ENCODE assay signal across 8 cellular contexts in the genomic region with DNA sequence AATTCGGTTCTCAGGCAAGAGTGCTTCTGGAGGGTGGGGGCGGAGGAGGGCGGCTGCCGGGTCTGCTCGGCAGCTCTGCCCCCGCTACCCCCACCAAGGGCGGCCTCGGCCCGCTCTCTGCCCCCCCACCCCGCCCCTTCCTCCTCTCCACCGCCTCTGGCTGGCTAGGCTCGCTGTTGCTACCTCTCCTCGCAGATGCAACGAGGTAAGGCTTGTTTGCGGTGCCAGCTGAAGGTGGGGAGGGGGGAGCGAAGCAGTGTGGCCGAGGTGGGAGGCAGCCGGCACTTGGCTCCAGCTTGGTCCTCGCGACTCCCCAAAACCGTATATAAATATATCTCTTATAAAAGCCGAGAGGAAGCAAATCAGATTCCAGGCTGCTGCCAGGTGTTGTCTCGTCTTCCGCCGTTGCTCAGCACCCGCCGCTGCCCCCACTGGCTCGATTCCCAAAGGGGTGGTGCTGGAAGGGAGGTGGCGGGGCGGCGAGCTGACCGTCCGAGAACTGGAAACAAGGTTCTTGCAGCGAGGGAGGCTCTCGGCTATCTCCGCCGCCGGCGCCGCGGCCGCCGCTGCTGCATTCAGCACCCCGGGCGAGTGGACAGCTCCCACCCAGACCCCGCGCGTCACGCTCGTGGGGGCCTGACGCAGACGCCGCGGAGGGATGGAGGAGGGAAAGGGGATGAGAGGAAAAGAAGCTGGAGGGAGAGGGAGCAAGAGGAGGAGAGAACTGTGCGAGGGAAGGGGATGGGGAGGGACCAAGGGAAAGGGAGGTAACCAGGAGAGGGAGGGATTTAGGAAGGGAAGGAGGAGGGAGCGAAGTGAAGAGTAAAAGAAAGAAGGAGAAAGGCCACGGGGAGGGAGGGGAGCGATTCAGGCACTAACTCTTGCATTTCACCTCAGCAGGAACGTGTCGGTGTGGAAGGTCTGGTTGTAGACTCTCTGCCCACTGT. TPM values are rescaled to one million over a fixed set of nuclear protein-coding genes. Genes with fewer than 3 reads are reported as not detected.
A peak's percentile ranks its signal among the peaks of the same experiment; 100 is the strongest.
DNase-seq lines count a peak whose midpoint lies in the region; ATAC-seq and TF ChIP-seq lines count a peak whose summit lies in the region.

Gene MARCHF4, minus strand, starts transcription at position 728 of the 947 bp plus-strand sequence. CDS start 2,223 bp downstream, outside the sequence.

- H3K4me3 ChIP-seq in left lung (no peak within 1 kb of the TSS), OCI-LY7 (ENCODE audit: low read depth, low read length, poor library complexity, severe bottlenecking) (no peak within 1 kb of the TSS)

- H3K36me3 ChIP-seq in left lung (no peaks in the 10 kb centered on the region), OCI-LY7 (ENCODE audit: insufficient read depth, low read length) (no peaks in the 10 kb centered on the region)

- no TSS peak for BruUV-seq in OCI-LY7 (replicated peaks; lab: Mats Ljungman, UMichigan)

- H3K9me3 ChIP-seq in left lung: no peaks in the 10 kb centered on the region
- no peaks in the 10 kb centered on the region for H3K9me3 ChIP-seq in OCI-LY7 (ENCODE audit: low read length)

- H3K27me3 Mint-ChIP-seq in activated CD8-positive, alpha-beta T cell treated with anti-CD3 and anti-CD28 coated beads, Interleukin-2, amount 10 ng/mL, durations not matched to agents 7 days and 5 days (ENCODE audit: low read depth): peaks cover 55% of the 10 kb centered on the region

- no peaks in the 10 kb centered on the region for H3K9me2 ChIP-seq in OCI-LY7 (ENCODE audit: insufficient read depth, low read length)

- peaks cover 11 to 14% of the 10 kb centered on the region in 2 donors for H3K4me1 ChIP-seq in left lung
- H3K4me1 ChIP-seq in OCI-LY7 (ENCODE audit: insufficient read depth, low read length, poor library complexity, severe bottlenecking): no peaks in the 10 kb centered on the region

- no peak within 1 kb of the TSS for H2AFZ ChIP-seq in OCI-LY7 (ENCODE audit: low read length)

- peaks cover 14% of the 10 kb centered on the region for H3K4me1 Mint-ChIP-seq in activated CD8-positive, alpha-beta T cell treated with anti-CD3 and anti-CD28 coated beads, Interleukin-2, amount 10 ng/mL, durations not matched to agents 7 days and 5 days (ENCODE audit: low read depth)

- no peak within 1 kb of the TSS for H3K27ac Mint-ChIP-seq in activated CD8-positive, alpha-beta T cell treated with anti-CD3 and anti-CD28 coated beads, Interleukin-2, amount 10 ng/mL, durations not matched to agents 7 days and 5 days

- peaks cover 44 to 86% of the 10 kb centered on the region in 2 donors for H3K27me3 ChIP-seq in left lung

- CTCF ChIA-PET in activated CD8-positive, alpha-beta T cell treated with anti-CD3 and anti-CD28 coated beads, Interleukin-2, amount 10 ng/mL, durations not matched to agents 7 days and 5 days (lab: Charles Lee): no interaction called here
- CTCF ChIA-PET in OCI-LY7 (lab: Charles Lee; ENCODE audit: unreplicated experiment): no interaction called here

- no peak within 1 kb of the TSS for H3K4me2 ChIP-seq in OCI-LY7 (ENCODE audit: low read length)

- no peaks in the 10 kb centered on the region for H3K79me2 ChIP-seq in OCI-LY7 (ENCODE audit: insufficient read depth, low read depth, low read length)

- intact Hi-C loops in left lung (cut with DNase I): no loop called here
- intact Hi-C loops in OCI-LY7 (cut with micrococcal nuclease; ENCODE audit: unreplicated experiment): no loop called here

- POLR2A ChIA-PET in activated CD8-positive, alpha-beta T cell treated with anti-CD3 and anti-CD28 coated beads, Interleukin-2, amount 10 ng/mL, durations not matched to agents 7 days and 5 days (lab: Charles Lee): no interaction called here
- POLR2A ChIA-PET in OCI-LY7 (lab: Charles Lee): no interaction called here

- DNase-seq in GM19240 (ENCODE audit: insufficient read length, low spot score): peak; percentile 30
- DNase-seq in NCI-H2227 (lab: John Stamatoyannopoulos, UW; ENCODE audit: unreplicated experiment): peak; percentile 86
- DNase-seq in activated CD8-positive, alpha-beta T cell treated with anti-CD3 and anti-CD28 coated beads, Interleukin-2, amount 10 ng/mL, durations not matched to agents 7 days and 5 days: peak; percentile 74
- DNase-seq in ecto neural progenitor cell (ENCODE audit: low spot score): peak; percentile 92
- DNase-seq in left lung: peak; percentile 54 to 87
- DNase-seq in stimulated activated CD4-positive, alpha-beta T cell treated with anti-CD3 and anti-CD28 coated beads, Interleukin-2, amount 100 ng/mL, for 48 hours: peak; percentile 69 to 73
- no peak for DNase-seq in OCI-LY7 (ENCODE audit: low spot score)

- no peaks in the 10 kb centered on the region for H3K9me3 Mint-ChIP-seq in activated CD8-positive, alpha-beta T cell treated with anti-CD3 and anti-CD28 coated beads, Interleukin-2, amount 10 ng/mL, durations not matched to agents 7 days and 5 days (ENCODE audit: insufficient read depth)

- H3K27ac ChIP-seq in left lung (no peak within 1 kb of the TSS), OCI-LY7 (ENCODE audit: low read depth, low read length, poor library complexity, severe bottlenecking) (no peak within 1 kb of the TSS)

- H4K20me1 ChIP-seq in OCI-LY7 (ENCODE audit: insufficient read depth, low read length): no peaks in the 10 kb centered on the region

- TF ChIP-seq CTCF in left lung (IDR thresholded peaks at IDR 0.05) (no peak), OCI-LY7 (conservative IDR thresholded peaks at IDR 0.05; ENCODE audit: low read length) (no peak)

- no peaks in the 10 kb centered on the region for H3K36me3 Mint-ChIP-seq in activated CD8-positive, alpha-beta T cell treated with anti-CD3 and anti-CD28 coated beads, Interleukin-2, amount 10 ng/mL, durations not matched to agents 7 days and 5 days (ENCODE audit: low read depth)

- peak; percentile 93 for ATAC-seq in activated CD8-positive, alpha-beta T cell treated with anti-CD3 and anti-CD28 coated beads, Interleukin-2, amount 10 ng/mL, durations not matched to agents 7 days and 5 days
- ATAC-seq in left lung: peak; percentile 99
- ATAC-seq in HG02840 (IDR thresholded peaks at IDR 0.05; ENCODE audit: low FRiP score, unreplicated experiment): no peak

- H3K4me3 Mint-ChIP-seq in activated CD8-positive, alpha-beta T cell treated with anti-CD3 and anti-CD28 coated beads, Interleukin-2, amount 10 ng/mL, durations not matched to agents 7 days and 5 days: no peak within 1 kb of the TSS

RNA-seq across cellular contexts. Expression of gene MARCHF4, which starts in this region (rescaled TPM):
- total RNA-seq in activated CD8-positive, alpha-beta T cell treated with anti-CD3 and anti-CD28 coated beads, Interleukin-2, amount 10 ng/mL, durations not matched to agents 7 days and 5 days: not detected
- under 1 TPM in 1 of 2 donors, not detected in 1; 0.15 TPM for total RNA-seq in left lung
- total RNA-seq in OCI-LY7 (2014; rRNA removed; shearing (Covaris generic)): not detected in 2 replicates
- not detected in 2 replicates for total RNA-seq in OCI-LY7 (2022)

Comparison
In these comparisons a context has a peak if more than half of its experiments do, and no peak if none do; other contexts are left out.
1. Peak in DNase-seq and ATAC-seq in activated CD8-positive, alpha-beta T cell treated with anti-CD3 and anti-CD28 coated beads, Interleukin-2, amount 10 ng/mL, durations not matched to agents 7 days and 5 days; RNA of the gene not detected or under 1 TPM.
2. Peak in DNase-seq and ATAC-seq in left lung; RNA of the gene not detected or under 1 TPM.